ENCODE assay signal across 16 cellular contexts in the genomic region with DNA sequence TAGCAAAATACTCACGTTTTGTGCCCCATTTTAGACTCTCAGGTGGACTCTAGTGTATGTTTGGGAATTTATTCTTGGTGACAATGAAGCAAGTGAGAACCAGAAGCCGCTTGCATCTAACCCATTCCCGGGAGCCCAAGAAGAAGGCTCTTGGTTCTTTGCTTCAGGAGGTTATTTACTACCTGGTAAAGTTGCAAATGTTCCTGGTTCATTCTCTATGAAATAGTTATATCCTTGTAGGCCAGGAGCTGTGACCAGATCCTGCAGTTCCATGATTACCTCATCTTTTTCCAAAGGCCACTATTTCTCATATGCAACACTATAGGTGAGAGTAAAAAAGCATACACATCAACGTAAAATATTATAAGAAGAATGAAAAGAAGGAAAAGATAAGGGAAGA.
DNase-seq lines count a peak whose midpoint lies in the region; FAIRE-seq and TF ChIP-seq lines count a peak whose summit lies in the region.
"Had no signal": no experiment of that assay in that cellular context is flagged by ENCODE, and none has a peak within 500 bp of the region (broad histone marks: within the 10 kb centered on the region; RNA-seq: fewer than 3 reads in every experiment).

No MANE protein-coding gene starts in this region.

- H3K9me3 ChIP-seq in WERI-Rb-1 (ENCODE audit: severe bottlenecking), result no peaks in the 10 kb centered on the region
- H3K9me3 ChIP-seq in endocrine pancreas (ENCODE audit: control insufficient read depth, low read length), result no peaks in the 10 kb centered on the region
- H3K9me3 ChIP-seq: BLaER1, Caco-2 had no signal

- no peaks in the 10 kb centered on the region for H3K4me1 ChIP-seq in endocrine pancreas (ENCODE audit: control insufficient read depth, insufficient read depth, low read length)
- H3K4me1 ChIP-seq: BLaER1, Caco-2 had no signal

- peak; percentile 71 for DNase-seq in G401 (ENCODE audit: low spot score)
- DNase-seq in NCI-H146 (lab: John Stamatoyannopoulos, UW), result peak; percentile 70
- DNase-seq in WERI-Rb-1, result no peak
- DNase-seq in HTR-8/SVneo (ENCODE audit: insufficient read length, low spot score), result no peak
- DNase-seq in 8988T, result no peak
- DNase-seq: AML-193; Caco-2; CD8-positive, alpha-beta memory T cell; DND-41; GF-D8; HCEC 1CT; HFFc6 had no signal

- H3K27ac ChIP-seq in WERI-Rb-1, result peak overlapping the region; percentile 85
- H3K27ac ChIP-seq: BLaER1 had no signal

- H3K36me3 ChIP-seq in WERI-Rb-1 (peaks cover 11% of the 10 kb centered on the region), endocrine pancreas (ENCODE audit: control insufficient read depth, insufficient read depth, low read length) (no peaks in the 10 kb centered on the region)
- H3K36me3 ChIP-seq: BLaER1 had no signal

- H3K9ac ChIP-seq in endocrine pancreas (ENCODE audit: control insufficient read depth, insufficient read depth, low read length), result no peak overlapping the region
- H3K9ac ChIP-seq: BLaER1 had no signal

- no peak for TF ChIP-seq CTCF in WERI-Rb-1 (IDR thresholded peaks at IDR 0.05; ENCODE audit: low read depth, low read length)

- H3K27me3 ChIP-seq in WERI-Rb-1 (ENCODE audit: insufficient read depth, low read depth, severe bottlenecking) (no peaks in the 10 kb centered on the region), endocrine pancreas (ENCODE audit: control insufficient read depth, insufficient read depth, low read length) (no peaks in the 10 kb centered on the region)
- H3K27me3 ChIP-seq: BLaER1 had no signal

- no peak for FAIRE-seq in HTR-8/SVneo (lab: Jason Lieb, UNC)
- FAIRE-seq: GM19239, H1 had no signal

- in situ Hi-C loops in G401 (cut with HindIII; ENCODE audit: low sequenced_read_pairs), result no loop called here

- H3K4me3 ChIP-seq in WERI-Rb-1 (ENCODE audit: low read depth, low read length) (no peak overlapping the region), endocrine pancreas (ENCODE audit: control insufficient read depth, insufficient read depth, low read length) (peak overlapping the region; percentile 72)
- H3K4me3 ChIP-seq: BLaER1 had no signal

Comparison
In these comparisons a context has a peak if more than half of its experiments do, and no peak if none do; other contexts are left out.
1. DNase-seq: peak in G401 (single experiment) and NCI-H146 (single experiment); none in WERI-Rb-1 (single experiment), HTR-8/SVneo (single experiment) and 8988T (single experiment).